In genomic region chr2:152532241-152532640, GRCh38 we compare ENCODE assay signal across 16 cellular contexts.
DNase-seq lines count a peak whose midpoint lies in the region; ATAC-seq and TF ChIP-seq lines count a peak whose summit lies in the region.
"Had no signal": no experiment of that assay in that cellular context is flagged by ENCODE, and none has a peak within 500 bp of the region (broad histone marks: within the 10 kb centered on the region; RNA-seq: fewer than 3 reads in every experiment).

No MANE protein-coding gene starts in this region.

- no peak overlapping the region for H3K4me3 ChIP-seq in AG09309 (ENCODE audit: control insufficient read depth, low read depth, low read length)
- no peak overlapping the region for H3K4me3 ChIP-seq in smooth muscle cell

- H3F3A ChIP-seq in smooth muscle cell (ENCODE audit: low read depth): peaks cover 3% of the 10 kb centered on the region

- no peaks in the 10 kb centered on the region for H4K20me1 ChIP-seq in smooth muscle cell (ENCODE audit: low read depth)

- no peak overlapping the region for H3K27ac ChIP-seq in smooth muscle cell (ENCODE audit: low read depth)

- WGBS in smooth muscle cell (ENCODE audit: low lambda C conversion rate): 35% methylated on average over 3 of the region's 3 CpGs

- no peak overlapping the region for H2AFZ ChIP-seq in smooth muscle cell (ENCODE audit: low read depth)

- H3K4me2 ChIP-seq in smooth muscle cell: peak overlapping the region; percentile 29

- no peaks in the 10 kb centered on the region for H3K27me3 ChIP-seq in smooth muscle cell (ENCODE audit: low read depth)
- H3K27me3 ChIP-seq: BE2C had no signal

- H3K9ac ChIP-seq in smooth muscle cell (ENCODE audit: low read depth): no peak overlapping the region

- ATAC-seq in HG03520 (IDR thresholded peaks at IDR 0.05; ENCODE audit: unreplicated experiment): no peak
- ATAC-seq in HG02678 (IDR thresholded peaks at IDR 0.05; ENCODE audit: unreplicated experiment): no peak

- H3K9me3 ChIP-seq in smooth muscle cell (replicated peaks; ENCODE audit: low read depth): no peaks in the 10 kb centered on the region
- H3K9me3 ChIP-seq: BE2C had no signal

- peaks cover 46% of the 10 kb centered on the region for H3K79me2 ChIP-seq in smooth muscle cell (ENCODE audit: low read depth)

- peaks cover 22% of the 10 kb centered on the region for H3K4me1 ChIP-seq in smooth muscle cell (ENCODE audit: low read depth)
- H3K4me1 ChIP-seq: BE2C had no signal

- H3K36me3 ChIP-seq in smooth muscle cell (ENCODE audit: low read depth): no peaks in the 10 kb centered on the region
- H3K36me3 ChIP-seq: BE2C had no signal

- no peak for TF ChIP-seq CTCF in AG09309 (IDR thresholded peaks at IDR 0.05; ENCODE audit: control insufficient read depth, insufficient read depth, low read depth, low read length, missing control alignments)
- TF ChIP-seq CTCF in smooth muscle cell (IDR thresholded peaks at IDR 0.05; ENCODE audit: borderline replicate concordance, insufficient read depth, poor library complexity, severe bottlenecking): no peak

- DNase-seq in AG09309 (ENCODE audit: low read depth) (peak; percentile 47), EL (peak; percentile 57), M059J (ENCODE audit: low read depth) (peak; percentile 65), smooth muscle cell (lab: John Stamatoyannopoulos, UW; ENCODE audit: unreplicated experiment) (no peak)
- DNase-seq: BE2C; C1 segment of cervical spinal cord; CD4-positive, CD25-positive, alpha-beta regulatory T cell; CD8-positive, alpha-beta memory T cell; COR-L47; DMS153; DMS79; GOT3; H7; KG1 had no signal
